In the genomic region with DNA sequence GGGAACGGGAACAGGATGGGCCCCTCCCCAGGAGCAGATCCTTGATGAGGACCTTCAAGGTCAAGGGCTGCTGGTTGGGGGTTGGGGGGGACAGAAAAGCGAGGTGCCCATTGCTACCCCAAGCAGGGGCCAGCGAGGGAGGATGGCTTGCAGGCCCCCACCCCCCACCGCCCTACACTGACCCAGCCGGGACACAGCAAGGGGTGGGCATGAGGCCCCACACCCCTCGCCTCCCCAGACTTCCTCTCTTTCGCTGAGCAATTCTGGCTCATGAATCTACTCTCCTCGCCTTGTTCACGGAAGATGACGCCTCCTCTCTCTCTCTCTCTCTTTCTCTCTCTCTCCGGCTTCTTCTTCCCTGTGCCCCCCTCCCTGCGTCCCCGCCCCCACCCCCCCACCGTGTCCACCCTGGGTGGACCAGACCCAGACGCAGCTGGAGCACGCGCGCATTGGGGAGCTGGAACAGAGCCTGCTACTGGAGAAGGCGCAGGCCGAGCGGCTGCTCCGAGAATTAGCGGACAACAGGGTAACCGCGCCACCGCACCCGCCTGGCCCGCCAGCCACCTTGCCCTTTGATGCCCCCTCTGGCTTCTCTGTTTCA, we compare ENCODE assay signal across 13 cellular contexts.
A peak's percentile ranks its signal among the peaks of the same experiment; 100 is the strongest.
DNase-seq lines count a peak whose midpoint lies in the region; ATAC-seq and TF ChIP-seq lines count a peak whose summit lies in the region.
"Had no signal": no experiment of that assay in that cellular context is flagged by ENCODE, and none has a peak within 500 bp of the region (broad histone marks: within the 10 kb centered on the region; RNA-seq: fewer than 3 reads in every experiment).

No MANE protein-coding gene starts in this region.

- no peaks in the 10 kb centered on the region for H3K27me3 ChIP-seq in DOHH2 (ENCODE audit: control insufficient read depth, low read length)

- H3K9me3 ChIP-seq in DOHH2 (ENCODE audit: control insufficient read depth, insufficient read depth, low read length): no peaks in the 10 kb centered on the region

- H4K20me1 ChIP-seq in DOHH2 (ENCODE audit: control insufficient read depth, insufficient read depth, low read depth, low read length): no peaks in the 10 kb centered on the region

- no peaks in the 10 kb centered on the region for H3K79me2 ChIP-seq in DOHH2 (ENCODE audit: control insufficient read depth, low read length)

- no peak overlapping the region for H3K27ac ChIP-seq in DOHH2 (ENCODE audit: low read depth, low read length)
- H3K27ac ChIP-seq: KMS-11 had no signal

- in situ Hi-C loops in astrocyte of the spinal cord (cut with HindIII; ENCODE audit: low sequenced_read_pairs): no loop called here

- H3K4me3 ChIP-seq in DOHH2 (ENCODE audit: low read length) (no peak overlapping the region), astrocyte of the spinal cord (ENCODE audit: low read depth, low read length) (no peak overlapping the region)
- H3K4me3 ChIP-seq: smooth muscle cell had no signal

- no peaks in the 10 kb centered on the region for H3K36me3 ChIP-seq in DOHH2 (ENCODE audit: control insufficient read depth, low read length)

- H3K4me2 ChIP-seq in DOHH2 (ENCODE audit: low read length): peak overlapping the region; percentile 66
- H3K4me2 ChIP-seq: smooth muscle cell had no signal

- DNase-seq in astrocyte of the spinal cord (ENCODE audit: low read depth, low spot score): peak; percentile 15
- DNase-seq in hypothalamus (lab: John Stamatoyannopoulos, UW): peak in 44 of 51 donors; percentile 15 to 86 (median 60)
- no peak for DNase-seq in omental fat pad (ENCODE audit: low spot score)
- no peak for DNase-seq in foreskin melanocyte
- no peak for DNase-seq in AG08395 (ENCODE audit: low spot score)
- DNase-seq in NCI-H1105 treated with DMSO at 0.1 percent for 48 hours (lab: John Stamatoyannopoulos, UW): no peak
- DNase-seq: activated CD8-positive, alpha-beta memory T cell treated with anti-CD3 and anti-CD28 coated beads, Interleukin-2, amount 10 ng/mL, durations not matched to agents 7 days and 5 days; NCI-H524 treated with DMSO at 0.1 percent for 48 hours; stimulated activated naive B cell treated with anti-CD40 and anti-IgM and Interleukin-4, amounts not matched to agents 10 μg/mL and 1 μg/mL and 100 μg/mL, for 72 hours had no signal

- no peaks in the 10 kb centered on the region for H3K9me2 ChIP-seq in DOHH2 (replicated peaks; ENCODE audit: control insufficient read depth, low read length)

- peaks cover 10% of the 10 kb centered on the region; the same call in 1 of the 2 replicates for H3F3A ChIP-seq in DOHH2 (ENCODE audit: control insufficient read depth, insufficient read depth)

- H3K4me1 ChIP-seq in DOHH2 (ENCODE audit: control insufficient read depth, low read length): peaks cover 50% of the 10 kb centered on the region

- ATAC-seq in omental fat pad (ENCODE audit: low FRiP score): peak; percentile 43
- no peak for ATAC-seq in HG02884 (IDR thresholded peaks at IDR 0.05; ENCODE audit: unreplicated experiment)
- ATAC-seq: activated CD8-positive, alpha-beta memory T cell treated with anti-CD3 and anti-CD28 coated beads, Interleukin-2, amount 10 ng/mL, durations not matched to agents 7 days and 5 days; stimulated activated naive B cell treated with anti-CD40 and anti-IgM and Interleukin-4, amounts not matched to agents 10 μg/mL and 1 μg/mL and 100 μg/mL, for 72 hours had no signal

- no peak for TF ChIP-seq CTCF in DOHH2 (IDR thresholded peaks at IDR 0.05; ENCODE audit: low read depth, low read length, poor library complexity, severe bottlenecking)
- no peak for TF ChIP-seq CTCF in astrocyte of the spinal cord (IDR thresholded peaks at IDR 0.05; ENCODE audit: low read depth, low read length)
- no peak for TF ChIP-seq CTCF in omental fat pad (IDR thresholded peaks at IDR 0.05)

Comparison
In these comparisons a context has a peak if more than half of its experiments do, and no peak if none do; other contexts are left out.
1. DNase-seq: peak in astrocyte of the spinal cord (single experiment) and hypothalamus (44 of 51); none in omental fat pad (single experiment), foreskin melanocyte (single experiment), AG08395 (single experiment) and NCI-H1105 treated with DMSO at 0.1 percent for 48 hours (single experiment).